ENCODE assay signal across 26 cellular contexts in the genomic region with DNA sequence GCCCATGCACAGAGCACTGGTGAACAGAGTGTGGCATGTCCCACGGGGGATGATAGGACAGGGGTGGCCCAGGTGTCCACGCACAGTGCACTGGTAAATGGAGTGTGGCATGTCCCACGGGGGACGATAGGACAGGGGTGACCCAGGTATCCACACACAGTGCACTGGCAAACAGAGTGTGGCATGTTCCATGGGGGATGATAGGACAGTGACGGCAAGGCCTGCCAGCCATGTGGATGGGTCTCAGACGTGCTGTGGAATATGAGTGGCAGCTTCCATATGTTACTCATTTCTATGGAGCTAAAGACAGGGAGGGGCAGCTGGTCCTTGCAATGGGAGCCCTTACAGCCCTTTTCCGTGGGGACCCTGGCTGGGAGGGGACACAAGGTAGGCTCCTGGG.
"Had no signal": no experiment of that assay in that cellular context is flagged by ENCODE, and none has a peak within 500 bp of the region (broad histone marks: within the 10 kb centered on the region; RNA-seq: fewer than 3 reads in every experiment).

No MANE protein-coding gene starts in this region.

- H3K4me3 Mint-ChIP-seq: natural killer cell; nephron progenitor cell; stimulated activated naive B cell treated with anti-CD40 and anti-IgM and Interleukin-4, amounts not matched to agents 10 μg/mL and 1 μg/mL and 100 μg/mL, for 72 hours; type B pancreatic cell had no signal

- DNase-seq: hippocampal formation; left colon; left lung; lower lobe of right lung; mammary epithelial cell; mesenchymal stem cell; natural killer cell; nephron progenitor cell; nucleus accumbens; pancreas; retina; right cardiac atrium; stimulated activated CD4-positive, alpha-beta T cell treated with anti-CD3 and anti-CD28 coated beads, Interleukin-12 subunit alpha, Interleukin-12 subunit beta, amount 100 ng/mL, for 4 hours; stimulated activated CD4-positive, alpha-beta T cell treated with anti-CD3 and anti-CD28 coated beads, Interleukin-15, amount 100 ng/mL, for 24 hours; stimulated activated CD4-positive, alpha-beta T cell treated with anti-CD3 and anti-CD28 coated beads, Interleukin-2, amount 100 ng/mL, for 24 hours; stimulated activated CD4-positive, alpha-beta T cell treated with anti-CD3 and anti-CD28 coated beads, Interleukin-4, amount 100 ng/mL, for 1 hour; stimulated activated naive B cell treated with anti-CD40 and anti-IgM and Interleukin-4, amounts not matched to agents 10 μg/mL and 1 μg/mL and 100 μg/mL, for 72 hours; stimulated activated naive CD8-positive, alpha-beta T cell treated with anti-CD3 and anti-CD28 coated beads, Interleukin-15, Interleukin-2, amounts not matched to agents 100 U/mL and 50 U/mL, for 24 hours; stomach; tibial artery had no signal

- H3K9me3 Mint-ChIP-seq: natural killer cell; nephron progenitor cell; stimulated activated naive B cell treated with anti-CD40 and anti-IgM and Interleukin-4, amounts not matched to agents 10 μg/mL and 1 μg/mL and 100 μg/mL, for 72 hours; type B pancreatic cell had no signal

- H3K4me3 ChIP-seq: left lung, lower lobe of right lung, pancreas, prostate gland, skin epidermis, stomach, suprapubic skin, thoracic aorta, tibial artery had no signal

- H3K36me3 ChIP-seq: left lung, lower lobe of right lung, pancreas, prostate gland, stomach, suprapubic skin, thoracic aorta, tibial artery had no signal

- H3K27me3 Mint-ChIP-seq: stimulated activated naive B cell treated with anti-CD40 and anti-IgM and Interleukin-4, amounts not matched to agents 10 μg/mL and 1 μg/mL and 100 μg/mL, for 72 hours; type B pancreatic cell had no signal

- H3K4me1 Mint-ChIP-seq: natural killer cell; nephron progenitor cell; stimulated activated naive B cell treated with anti-CD40 and anti-IgM and Interleukin-4, amounts not matched to agents 10 μg/mL and 1 μg/mL and 100 μg/mL, for 72 hours had no signal

- H3K9me3 ChIP-seq: lower lobe of right lung, pancreas, prostate gland, thoracic aorta, tibial artery had no signal

- H3K27me3 ChIP-seq: pancreas, tibial artery had no signal

- H3K36me3 Mint-ChIP-seq: natural killer cell; stimulated activated naive B cell treated with anti-CD40 and anti-IgM and Interleukin-4, amounts not matched to agents 10 μg/mL and 1 μg/mL and 100 μg/mL, for 72 hours; type B pancreatic cell had no signal

- ATAC-seq: left colon; left lung; lower lobe of right lung; natural killer cell; pancreas; right cardiac atrium; sciatic nerve; stimulated activated naive B cell treated with anti-CD40 and anti-IgM and Interleukin-4, amounts not matched to agents 10 μg/mL and 1 μg/mL and 100 μg/mL, for 72 hours; stimulated activated naive CD8-positive, alpha-beta T cell treated with anti-CD3 and anti-CD28 coated beads, Interleukin-15, Interleukin-2, amounts not matched to agents 100 U/mL and 50 U/mL, for 24 hours had no signal

- H3K4me1 ChIP-seq: left lung, lower lobe of right lung, pancreas, prostate gland, stomach, suprapubic skin, tibial artery had no signal

- H3K27ac Mint-ChIP-seq: natural killer cell; nephron progenitor cell; stimulated activated naive B cell treated with anti-CD40 and anti-IgM and Interleukin-4, amounts not matched to agents 10 μg/mL and 1 μg/mL and 100 μg/mL, for 72 hours; type B pancreatic cell had no signal

- H3K27ac ChIP-seq: left lung, lower lobe of right lung, pancreas, prostate gland, skin epidermis, stomach, suprapubic skin, thoracic aorta, tibial artery had no signal
